Comparison of ENCODE assay signal across 27 cellular contexts in the genomic region with DNA sequence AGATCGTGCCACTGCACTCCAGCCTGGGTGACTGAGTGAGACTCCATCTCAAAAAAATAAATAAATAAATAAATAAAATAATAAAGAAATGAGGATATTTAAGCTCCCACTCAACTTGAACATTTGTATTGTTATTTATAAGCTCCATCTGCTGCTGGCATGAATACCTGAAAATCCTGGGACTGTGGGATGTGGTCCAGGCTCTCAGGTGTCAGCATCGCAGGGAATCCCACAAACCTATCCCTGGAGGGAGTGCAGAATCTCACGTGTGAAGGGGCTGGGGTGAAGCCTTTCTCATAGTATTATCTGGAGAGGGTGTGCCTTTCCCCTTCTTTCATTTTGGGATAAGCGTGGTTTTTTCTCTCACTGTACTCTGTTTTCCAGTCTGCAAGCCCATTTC.
"Had no signal": no experiment of that assay in that cellular context is flagged by ENCODE, and none has a peak within 500 bp of the region (broad histone marks: within the 10 kb centered on the region; RNA-seq: fewer than 3 reads in every experiment).

No MANE protein-coding gene starts in this region.

- H3K36me3 Mint-ChIP-seq: activated CD4-positive, alpha-beta memory T cell treated with anti-CD3 and anti-CD28 coated beads for 36 hours; activated CD8-positive, alpha-beta memory T cell treated with anti-CD3 and anti-CD28 coated beads, Interleukin-2, amount 10 ng/mL, durations not matched to agents 7 days and 5 days; activated naive CD8-positive, alpha-beta T cell treated with anti-CD3 and anti-CD28 coated beads for 36 hours had no signal

- H3K9me3 Mint-ChIP-seq: activated CD4-positive, alpha-beta memory T cell treated with anti-CD3 and anti-CD28 coated beads for 36 hours; activated CD4-positive, alpha-beta T cell treated with anti-CD3 and anti-CD28 coated beads, Interleukin-2, amount 10 ng/mL, durations not matched to agents 24 days and 14 days; activated naive CD4-positive, alpha-beta T cell treated with anti-CD3 and anti-CD28 coated beads for 36 hours; activated naive CD4-positive, alpha-beta T cell treated with anti-CD3 and anti-CD28 coated beads, Interleukin-2, amount 50 U/mL, for 24 hours; activated naive CD8-positive, alpha-beta T cell treated with anti-CD3 and anti-CD28 coated beads for 36 hours; activated naive CD8-positive, alpha-beta T cell treated with anti-CD3 and anti-CD28 coated beads, Interleukin-2, amount 50 U/mL, for 24 hours; activated T-helper 1 cell treated with anti-CD3 and anti-CD28 coated beads, Interleukin-12 subunit alpha, Interleukin-12 subunit beta, Interleukin-2, Interleukin-4 antibody, amounts not matched to agents 30 ng/mL and 10 ng/mL and 1 ng/mL, durations not matched to agents 14 hours and 24 hours and 36 hours; activated T-helper 2 cell treated with anti-CD3 and anti-CD28 coated beads, Interferon-gamma antibody, Interleukin-2, Interleukin-4, amounts not matched to agents 10 μg/mL and 5 μg/mL and 100 μg/mL, durations not matched to agents 14 hours and 24 hours and 36 hours; dendritic cell treated with granulocyte-macrophage colony-stimulating factor and Interleukin-4, amounts not matched to agents 40 ng/mL and 50 ng/mL, for 4 days had no signal

- H3K27ac Mint-ChIP-seq: activated CD4-positive, alpha-beta memory T cell treated with anti-CD3 and anti-CD28 coated beads for 36 hours; activated CD4-positive, alpha-beta T cell treated with anti-CD3 and anti-CD28 coated beads for 36 hours; activated CD4-positive, alpha-beta T cell treated with anti-CD3 and anti-CD28 coated beads, Interleukin-2, amount 10 ng/mL, durations not matched to agents 24 days and 14 days; activated CD8-positive, alpha-beta memory T cell treated with anti-CD3 and anti-CD28 coated beads, Interleukin-2, amount 10 ng/mL, durations not matched to agents 7 days and 5 days; activated CD8-positive, alpha-beta T cell treated with anti-CD3 and anti-CD28 coated beads, Interleukin-2, amount 10 ng/mL, durations not matched to agents 7 days and 5 days; activated naive CD4-positive, alpha-beta T cell treated with anti-CD3 and anti-CD28 coated beads for 36 hours; activated naive CD4-positive, alpha-beta T cell treated with anti-CD3 and anti-CD28 coated beads, Interleukin-2, amount 50 U/mL, for 24 hours; activated naive CD8-positive, alpha-beta T cell treated with anti-CD3 and anti-CD28 coated beads for 36 hours; activated naive CD8-positive, alpha-beta T cell treated with anti-CD3 and anti-CD28 coated beads, Interleukin-2, amount 50 U/mL, for 24 hours; activated T-helper 1 cell treated with anti-CD3 and anti-CD28 coated beads, Interleukin-12 subunit alpha, Interleukin-12 subunit beta, Interleukin-2, Interleukin-4 antibody, amounts not matched to agents 30 ng/mL and 10 ng/mL and 1 ng/mL, durations not matched to agents 14 hours and 24 hours and 36 hours; activated T-helper 2 cell treated with anti-CD3 and anti-CD28 coated beads, Interferon-gamma antibody, Interleukin-2, Interleukin-4, amounts not matched to agents 10 μg/mL and 5 μg/mL and 100 μg/mL, durations not matched to agents 14 hours and 24 hours and 36 hours; dendritic cell treated with granulocyte-macrophage colony-stimulating factor and Interleukin-4, amounts not matched to agents 40 ng/mL and 50 ng/mL, for 4 days; endodermal cell had no signal

- H3K4me3 Mint-ChIP-seq: activated CD4-positive, alpha-beta memory T cell treated with anti-CD3 and anti-CD28 coated beads for 36 hours; activated CD4-positive, alpha-beta T cell treated with anti-CD3 and anti-CD28 coated beads for 36 hours; activated CD4-positive, alpha-beta T cell treated with anti-CD3 and anti-CD28 coated beads, Interleukin-2, amount 10 ng/mL, durations not matched to agents 24 days and 14 days; activated CD8-positive, alpha-beta memory T cell treated with anti-CD3 and anti-CD28 coated beads, Interleukin-2, amount 10 ng/mL, durations not matched to agents 7 days and 5 days; activated CD8-positive, alpha-beta T cell treated with anti-CD3 and anti-CD28 coated beads, Interleukin-2, amount 10 ng/mL, durations not matched to agents 7 days and 5 days; activated naive CD4-positive, alpha-beta T cell treated with anti-CD3 and anti-CD28 coated beads for 36 hours; activated naive CD4-positive, alpha-beta T cell treated with anti-CD3 and anti-CD28 coated beads, Interleukin-2, amount 50 U/mL, for 24 hours; activated naive CD8-positive, alpha-beta T cell treated with anti-CD3 and anti-CD28 coated beads for 36 hours; activated naive CD8-positive, alpha-beta T cell treated with anti-CD3 and anti-CD28 coated beads, Interleukin-2, amount 50 U/mL, for 24 hours; activated T-helper 1 cell treated with anti-CD3 and anti-CD28 coated beads, Interleukin-12 subunit alpha, Interleukin-12 subunit beta, Interleukin-2, Interleukin-4 antibody, amounts not matched to agents 30 ng/mL and 10 ng/mL and 1 ng/mL, durations not matched to agents 14 hours and 24 hours and 36 hours; dendritic cell treated with granulocyte-macrophage colony-stimulating factor and Interleukin-4, amounts not matched to agents 40 ng/mL and 50 ng/mL, for 4 days; endodermal cell had no signal

- DNase-seq: activated CD4-positive, alpha-beta memory T cell treated with anti-CD3 and anti-CD28 coated beads for 36 hours; activated CD4-positive, alpha-beta T cell treated with anti-CD3 and anti-CD28 coated beads for 36 hours; activated CD4-positive, alpha-beta T cell treated with anti-CD3 and anti-CD28 coated beads, Interleukin-2, amount 10 ng/mL, durations not matched to agents 24 days and 14 days; activated CD4-positive, CD25-positive, alpha-beta regulatory T cell; activated CD4-positive, CD25-positive, alpha-beta regulatory T cell treated with anti-CD3 and anti-CD28 coated beads, Interleukin-2, amount 50 U/mL, for 72 hours; activated CD8-positive, alpha-beta memory T cell treated with anti-CD3 and anti-CD28 coated beads, Interleukin-2, amount 10 ng/mL, durations not matched to agents 7 days and 5 days; activated CD8-positive, alpha-beta memory T cell treated with anti-CD3 and anti-CD28 coated beads, Interleukin-2, amount 50 U/mL, for 4 hours; activated CD8-positive, alpha-beta T cell treated with anti-CD3 and anti-CD28 coated beads, Interleukin-2, amount 10 ng/mL, durations not matched to agents 7 days and 5 days; activated effector memory CD4-positive, alpha-beta T cell treated with anti-CD3 and anti-CD28 coated beads, Interleukin-2, amount 50 U/mL, for 16 hours; activated naive CD4-positive, alpha-beta T cell treated with anti-CD3 and anti-CD28 coated beads for 36 hours; activated naive CD8-positive, alpha-beta T cell treated with anti-CD3 and anti-CD28 coated beads for 36 hours; activated naive CD8-positive, alpha-beta T cell treated with anti-CD3 and anti-CD28 coated beads, Interleukin-2, amount 50 U/mL, for 24 hours; activated T-cell treated with anti-CD3 and anti-CD28 coated beads, Interleukin-2, amount 50 U/mL, for 1 hour; activated T-cell treated with anti-CD3 and anti-CD28 coated beads, Interleukin-2, amount 50 U/mL, for 48 hours; adrenal gland; amygdala; aorta; body of pancreas; effector memory CD4-positive, alpha-beta T cell; endodermal cell; foreskin fibroblast; heart left ventricle; T-helper 2 cell had no signal
